ENCODE assay signal across 25 cellular contexts in the genomic region with DNA sequence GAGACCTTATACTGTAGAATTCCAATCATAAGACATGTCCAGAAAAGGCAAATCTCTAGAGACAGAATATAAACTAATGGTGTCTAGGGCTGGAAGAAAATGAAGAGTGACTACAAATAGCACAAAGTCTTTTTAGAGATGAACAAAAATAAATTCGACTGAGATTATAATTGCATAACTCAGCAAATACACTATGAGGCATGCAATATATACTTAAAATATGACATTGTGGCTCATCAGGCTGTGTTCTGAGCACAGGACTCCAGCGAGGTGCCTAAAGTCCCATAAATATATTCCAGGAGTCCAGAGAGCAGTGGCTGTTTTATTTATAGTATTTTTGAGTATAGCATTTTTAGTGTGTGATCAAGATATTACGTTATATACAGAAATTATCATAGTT.
"Had no signal": no experiment of that assay in that cellular context is flagged by ENCODE, and none has a peak within 500 bp of the region (broad histone marks: within the 10 kb centered on the region; RNA-seq: fewer than 3 reads in every experiment).

No MANE protein-coding gene starts in this region.

- DNase-seq: colonic mucosa; cortex of kidney; effector CD8-positive, alpha-beta T cell; effector memory CD8-positive, alpha-beta T cell; endodermal cell; erythroblast; esophagus squamous epithelium; foreskin fibroblast; foreskin melanocyte; gastrocnemius medialis; glutamatergic neuron; head of caudate nucleus; heart right ventricle; hippocampal formation; left cardiac atrium; left lung; left ventricle myocardium superior; lower lobe of right lung; mesenchymal stem cell; mucosa of descending colon had no signal

- H3K4me3 ChIP-seq: colonic mucosa, esophagus squamous epithelium, gastrocnemius medialis, heart right ventricle, left lung, lower lobe of right lung, mucosa of descending colon had no signal

- H3K4me1 ChIP-seq: colonic mucosa, esophagus squamous epithelium, gastrocnemius medialis, heart right ventricle, left lung, lower lobe of right lung had no signal

- H3K9me3 ChIP-seq: colonic mucosa, esophagus squamous epithelium, gastrocnemius medialis, heart right ventricle, left lung, lower lobe of right lung, mucosa of descending colon had no signal

- H3K27ac ChIP-seq: colonic mucosa, epithelial cell of prostate, esophagus squamous epithelium, gastrocnemius medialis, heart right ventricle, left lung, lower lobe of right lung had no signal

- H3K36me3 ChIP-seq: colonic mucosa, esophagus squamous epithelium, gastrocnemius medialis, heart right ventricle, left lung, lower lobe of right lung had no signal

- ATAC-seq: effector memory CD8-positive, alpha-beta T cell; esophagus mucosa; gastrocnemius medialis; heart right ventricle; left cardiac atrium; left lung; left ventricle myocardium superior; lower lobe of right lung; mucosa of descending colon had no signal

- H3K27me3 ChIP-seq: colonic mucosa, esophagus squamous epithelium, gastrocnemius medialis, left lung had no signal

- FAIRE-seq: endometrium, islet of Langerhans, keratinocyte had no signal
